In the genomic region with DNA sequence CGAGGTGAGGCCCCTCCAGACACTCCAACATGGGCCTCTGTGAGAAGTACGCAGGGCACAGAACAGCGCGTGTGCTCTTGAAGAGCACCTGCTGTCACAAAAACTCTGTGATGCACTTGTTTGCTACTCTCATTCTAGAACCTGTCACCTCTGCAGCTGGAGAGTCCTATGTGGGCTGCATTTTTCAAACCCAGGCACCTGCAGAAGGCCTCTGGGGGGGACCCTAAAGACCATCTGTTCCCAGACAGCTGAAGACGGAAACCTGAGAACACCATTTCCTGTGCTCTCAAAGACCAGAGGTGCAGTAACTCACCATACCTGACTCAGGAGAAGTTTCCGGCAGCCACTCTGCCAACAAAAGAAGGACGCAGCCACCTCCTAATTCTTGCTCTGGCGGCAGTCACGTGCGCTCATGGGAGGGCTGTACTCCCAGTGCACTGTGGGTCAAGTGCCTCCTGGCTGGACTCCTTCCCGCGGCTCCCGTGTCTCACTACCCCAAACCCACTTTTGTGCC, we compare ENCODE assay signal across 10 cellular contexts. TPM values are rescaled to one million over a fixed set of nuclear protein-coding genes. Genes with fewer than 3 reads are reported as not detected.
A peak's percentile ranks its signal among the peaks of the same experiment; 100 is the strongest.
DNase-seq lines count a peak whose midpoint lies in the region; ATAC-seq and TF ChIP-seq lines count a peak whose summit lies in the region.
"Had no signal": no experiment of that assay in that cellular context is flagged by ENCODE, and none has a peak within 500 bp of the region (broad histone marks: within the 10 kb centered on the region; RNA-seq: fewer than 3 reads in every experiment).

No MANE protein-coding gene starts in this region.

- peak overlapping the region; percentile 86 for H3K27ac Mint-ChIP-seq in activated naive CD8-positive, alpha-beta T cell treated with anti-CD3 and anti-CD28 coated beads for 36 hours
- peak overlapping the region; percentile 89 to 97 (median 94) for H3K27ac Mint-ChIP-seq in nephron

- intact Hi-C loops in PC-3 (cut with micrococcal nuclease), result no loop called here

- H3F3A ChIP-seq in PC-3 (ENCODE audit: low read length, unreplicated experiment), result no peaks in the 10 kb centered on the region

- H3K79me2 ChIP-seq in PC-3 (ENCODE audit: low read length), result peaks cover 97% of the 10 kb centered on the region

- peaks cover 82% of the 10 kb centered on the region for H3K4me1 Mint-ChIP-seq in activated naive CD8-positive, alpha-beta T cell treated with anti-CD3 and anti-CD28 coated beads for 36 hours
- peaks cover 92% of the 10 kb centered on the region for H3K4me1 Mint-ChIP-seq in nephron

- no peak overlapping the region for H3K4me2 ChIP-seq in PC-3 (ENCODE audit: low read length)

- no peak overlapping the region for H3K27ac ChIP-seq in PC-3 (ENCODE audit: low read length)

- no peaks in the 10 kb centered on the region for H3K9me2 ChIP-seq in PC-3 (replicated peaks; ENCODE audit: low read length)

- no peaks in the 10 kb centered on the region for H3K27me3 ChIP-seq in PC-3 (ENCODE audit: low read length)

- BruUV-seq in PC-3 (replicated peaks; lab: Mats Ljungman, UMichigan), result no TSS peak

- H3K9me3 ChIP-seq in PC-3 (ENCODE audit: low read length), result no peaks in the 10 kb centered on the region

- peaks cover 1% of the 10 kb centered on the region for H3K9me3 Mint-ChIP-seq in activated naive CD8-positive, alpha-beta T cell treated with anti-CD3 and anti-CD28 coated beads for 36 hours
- no peaks in the 10 kb centered on the region for H3K9me3 Mint-ChIP-seq in nephron

- peaks cover 61% of the 10 kb centered on the region for H3K36me3 Mint-ChIP-seq in activated naive CD8-positive, alpha-beta T cell treated with anti-CD3 and anti-CD28 coated beads for 36 hours
- H3K36me3 Mint-ChIP-seq in nephron (ENCODE audit: low read depth), result peaks cover 22% of the 10 kb centered on the region

- no peak overlapping the region for H2AFZ ChIP-seq in PC-3 (ENCODE audit: low read length)

- peak overlapping the region; percentile 58 for H3K4me3 Mint-ChIP-seq in activated naive CD8-positive, alpha-beta T cell treated with anti-CD3 and anti-CD28 coated beads for 36 hours
- H3K4me3 Mint-ChIP-seq in nephron, result peak overlapping the region in 2 of 3 experiments; percentile 10 to 27

- no peak overlapping the region for H3K9ac ChIP-seq in PC-3 (ENCODE audit: low read length)

- TF ChIP-seq CTCF in nephron (IDR thresholded peaks at IDR 0.05; ENCODE audit: unreplicated experiment in 3 of 3) (no peak), PC-3 (conservative IDR thresholded peaks at IDR 0.05; ENCODE audit: low read depth, low read length) (no peak)

- H3K4me3 ChIP-seq in PC-3 (ENCODE audit: low read length), result no peak overlapping the region

- peaks cover 25% of the 10 kb centered on the region for H3K36me3 ChIP-seq in PC-3 (ENCODE audit: low read depth, low read length)

- ATAC-seq in PC-3 (no peak), GM18861 (IDR thresholded peaks at IDR 0.05; ENCODE audit: unreplicated experiment) (no peak), GM19351 (IDR thresholded peaks at IDR 0.05; ENCODE audit: unreplicated experiment) (no peak), GM18873 (IDR thresholded peaks at IDR 0.05; ENCODE audit: low FRiP score, unreplicated experiment) (no peak)
- ATAC-seq: Panc1 had no signal

- POLR2A ChIA-PET in PC-3 (lab: Charles Lee; ENCODE audit: unreplicated experiment), result no interaction called here

- peaks cover 47% of the 10 kb centered on the region for H4K20me1 ChIP-seq in PC-3 (ENCODE audit: low read length)

- no peaks in the 10 kb centered on the region for H3K27me3 Mint-ChIP-seq in activated naive CD8-positive, alpha-beta T cell treated with anti-CD3 and anti-CD28 coated beads for 36 hours
- no peaks in the 10 kb centered on the region for H3K27me3 Mint-ChIP-seq in nephron (ENCODE audit: low read depth)

- DNase-seq in DMS53 (lab: John Stamatoyannopoulos, UW), result peak; percentile 85
- DNase-seq in SHP77 treated with DMSO at 0.1 percent for 48 hours (lab: John Stamatoyannopoulos, UW), result peak; percentile 79
- peak; percentile 46 for DNase-seq in activated naive CD8-positive, alpha-beta T cell treated with anti-CD3 and anti-CD28 coated beads for 36 hours
- DNase-seq in PC-3, result no peak
- DNase-seq: DND-41 had no signal

- no peaks in the 10 kb centered on the region for H3K4me1 ChIP-seq in PC-3 (ENCODE audit: insufficient read depth, low read length)

- CTCF ChIA-PET in PC-3 (lab: Charles Lee), result no interaction called here

RNA-seq across cellular contexts. Expression of gene RANBP3, which starts 28.1 kb away (rescaled TPM):
- total RNA-seq in activated naive CD8-positive, alpha-beta T cell treated with anti-CD3 and anti-CD28 coated beads for 36 hours, result 100 to 1,000 TPM in 1 of 2 experiments, 10 to 100 TPM in 1; 94.0 to 109 TPM
- 114 and 153 TPM in 2 replicates for total RNA-seq in PC-3 (2014; rRNA removed)

RNA-seq across cellular contexts. Expression of gene CAPS, which starts 35.8 kb away (rescaled TPM):
- total RNA-seq in activated naive CD8-positive, alpha-beta T cell treated with anti-CD3 and anti-CD28 coated beads for 36 hours, result 1 to 10 TPM; 1.9 to 2.6 TPM
- total RNA-seq in PC-3 (2014; rRNA removed), result 255 and 280 TPM in 2 replicates

RNA-seq across cellular contexts. Expression of gene VMAC, which starts 45.2 kb away (rescaled TPM):
- 1 to 10 TPM; 1.4 to 1.9 TPM for total RNA-seq in activated naive CD8-positive, alpha-beta T cell treated with anti-CD3 and anti-CD28 coated beads for 36 hours
- total RNA-seq in PC-3 (2014; rRNA removed), result 7.8 and 8.3 TPM in 2 replicates

RNA-seq across cellular contexts. Expression of gene NDUFA11, which starts 46.3 kb away (rescaled TPM):
- 100 to 1,000 TPM; 244 to 255 TPM for total RNA-seq in activated naive CD8-positive, alpha-beta T cell treated with anti-CD3 and anti-CD28 coated beads for 36 hours
- total RNA-seq in PC-3 (2014; rRNA removed), result 556 and 669 TPM in 2 replicates

Comparison
In these comparisons a context has a peak if more than half of its experiments do, and no peak if none do; other contexts are left out.
1. RNA of gene CAPS, which starts 35.8 kb away (total RNA-seq): 255 to 280 TPM in PC-3; 1.9 to 2.6 TPM in activated naive CD8-positive, alpha-beta T cell treated with anti-CD3 and anti-CD28 coated beads for 36 hours; every median in the first group is over 10 times any median in the second.